Comparison of ENCODE assay signal across 8 cellular contexts in genomic region chr9:137604345-137605145, GRCh38. TPM values are rescaled to one million over a fixed set of nuclear protein-coding genes. Genes with fewer than 3 reads are reported as not detected.
DNase-seq lines count a peak whose midpoint lies in the region; ATAC-seq, FAIRE-seq and TF ChIP-seq lines count a peak whose summit lies in the region.

No MANE protein-coding gene starts in this region.

- H3K36me3 ChIP-seq in H7 (replicated peaks; ENCODE audit: control insufficient read depth, insufficient read depth, low read length), result no peaks in the 10 kb centered on the region; the same call in none of the 2 replicates
- no peaks in the 10 kb centered on the region for H3K36me3 ChIP-seq in small intestine (ENCODE audit: control insufficient read depth in 2 of 2, insufficient read depth in 2 of 2, low read length in 2 of 2)

- no peaks in the 10 kb centered on the region for H3K9me3 ChIP-seq in small intestine (ENCODE audit: control insufficient read depth, low read depth)

- H3K27ac Mint-ChIP-seq in T-cell (no peak overlapping the region), glutamatergic neuron (ENCODE audit: unreplicated experiment) (peak overlapping the region; percentile 22)

- no peaks in the 10 kb centered on the region for H3K27me3 Mint-ChIP-seq in T-cell
- H3K27me3 Mint-ChIP-seq in glutamatergic neuron (ENCODE audit: unreplicated experiment), result peaks cover 12% of the 10 kb centered on the region

- ATAC-seq in T-cell (replicated peaks in 1 of 4), result no peak
- no peak for ATAC-seq in GM19395 (IDR thresholded peaks at IDR 0.05; ENCODE audit: unreplicated experiment)
- no peak for ATAC-seq in HG03354 (IDR thresholded peaks at IDR 0.05; ENCODE audit: poor library complexity, severe bottlenecking, unreplicated experiment)

- FAIRE-seq in small intestine (lab: Jason Lieb, UNC) (no peak), urothelium cell line (lab: Jason Lieb, UNC) (no peak)

- H3K4me1 Mint-ChIP-seq in T-cell (peaks cover 22 to 33% (median 24%) of the 10 kb centered on the region in 3 donors), glutamatergic neuron (ENCODE audit: low read depth, unreplicated experiment) (peaks cover 13% of the 10 kb centered on the region)

- no peak for TF ChIP-seq CTCF in glutamatergic neuron (IDR thresholded peaks at IDR 0.05; ENCODE audit: partially characterized antibody, unreplicated experiment)

- H3K9me3 Mint-ChIP-seq in T-cell (no peaks in the 10 kb centered on the region), glutamatergic neuron (ENCODE audit: unreplicated experiment) (no peaks in the 10 kb centered on the region)

- H3K4me3 ChIP-seq in H7 (ENCODE audit: insufficient read depth, low read depth, low read length), result peak overlapping the region; percentile 30
- peak overlapping the region; percentile 45 to 57 for H3K4me3 ChIP-seq in small intestine (ENCODE audit: low read depth in 1 of 2, low read length in 2 of 2)

- POLR2A ChIA-PET in T-cell (lab: Charles Lee), result no interaction called here

- peaks cover 13% of the 10 kb centered on the region; the same call in 1 of the 2 replicates for H3K27me3 ChIP-seq in H7 (ENCODE audit: control insufficient read depth, insufficient read depth, low read length)
- no peaks in the 10 kb centered on the region for H3K27me3 ChIP-seq in small intestine (ENCODE audit: control insufficient read depth in 2 of 2, insufficient read depth in 2 of 2, low read length in 2 of 2)

- H3K4me3 Mint-ChIP-seq in T-cell (peak overlapping the region; percentile 49 to 59 (median 56)), glutamatergic neuron (ENCODE audit: unreplicated experiment) (peak overlapping the region; percentile 61)

- DNase-seq in H7, result peak; percentile 57
- DNase-seq in T-cell, result no peak
- DNase-seq in glutamatergic neuron, result no peak
- DNase-seq in small intestine, result no peak
- no peak for DNase-seq in urothelium cell line (ENCODE audit: low spot score)
- no peak for DNase-seq in NCI-H1105 (lab: John Stamatoyannopoulos, UW)

- WGBS in small intestine, 3 donors, result 7 to 22% (median 10%) methylated on average over 28 to 55 of the region's 55 CpGs

- H3K4me1 ChIP-seq in small intestine (ENCODE audit: control insufficient read depth in 2 of 2, insufficient read depth in 1 of 2, low read depth in 1 of 2, low read length in 1 of 2), result peaks cover 3 to 5% of the 10 kb centered on the region in 2 donors

- H3K36me3 Mint-ChIP-seq in T-cell, result no peaks in the 10 kb centered on the region
- H3K36me3 Mint-ChIP-seq in glutamatergic neuron (ENCODE audit: unreplicated experiment), result no peaks in the 10 kb centered on the region

- CTCF ChIA-PET in T-cell (lab: Charles Lee), result interaction anchor here in 1 of 2 donors (1.3 kb wide), 1 partner anchor 14 kb away, joined by 3 read pairs; the partner anchor contains the start of gene ZMYND19

- no peak overlapping the region for H3K27ac ChIP-seq in small intestine (ENCODE audit: low read depth in 1 of 2, low read length in 1 of 2)

RNA-seq across cellular contexts. Expression of gene ARRDC1, which starts 0.9 kb away (rescaled TPM):
- total RNA-seq in H7 (2014; rRNA removed; shearing (Covaris generic)), result 30.3 and 38.2 TPM in 2 replicates
- 100 to 1,000 TPM in 3 of 5 donors, 10 to 100 TPM in 2; 54.7 to 123 (median 103) TPM for total RNA-seq in T-cell
- 22.5 TPM for total RNA-seq in glutamatergic neuron (ENCODE audit: unreplicated experiment)
- 100 to 1,000 TPM in 2 of 3 donors, 10 to 100 TPM in 1; 68.1 to 236 (median 179) TPM for polyA plus RNA-seq in small intestine

RNA-seq across cellular contexts. Expression of gene ZMYND19, which starts 14.2 kb away (rescaled TPM):
- 66.3 and 92.1 TPM in 2 replicates for total RNA-seq in H7 (2014; rRNA removed; shearing (Covaris generic))
- total RNA-seq in T-cell (10 to 100 TPM; 18.7 to 42.0 (median 33.3) TPM), glutamatergic neuron (ENCODE audit: unreplicated experiment) (33.9 TPM)
- 10 to 100 TPM; 14.1 to 17.7 (median 16.4) TPM for polyA plus RNA-seq in small intestine

RNA-seq across cellular contexts. Expression of gene EHMT1, which starts 14.3 kb away (rescaled TPM):
- 89.6 and 97.1 TPM in 2 replicates for total RNA-seq in H7 (2014; rRNA removed; shearing (Covaris generic))
- 100 to 1,000 TPM; 113 to 124 (median 121) TPM for total RNA-seq in T-cell
- 162 TPM for total RNA-seq in glutamatergic neuron (ENCODE audit: unreplicated experiment)
- polyA plus RNA-seq in small intestine, result 10 to 100 TPM; 37.0 to 53.9 (median 41.1) TPM

RNA-seq across cellular contexts. Expression of gene DPH7, which starts 25.8 kb away (rescaled TPM):
- total RNA-seq in H7 (2014; rRNA removed; shearing (Covaris generic)), result 41.8 and 49.1 TPM in 2 replicates
- total RNA-seq in T-cell, result 10 to 100 TPM; 45.0 to 71.0 (median 66.3) TPM
- 64.6 TPM for total RNA-seq in glutamatergic neuron (ENCODE audit: unreplicated experiment)
- polyA plus RNA-seq in small intestine, result 10 to 100 TPM; 22.5 to 36.7 (median 32.2) TPM

RNA-seq across cellular contexts. Expression of gene MRPL41, which starts 52.9 kb away (rescaled TPM):
- total RNA-seq in H7 (2014; rRNA removed; shearing (Covaris generic)), result 74.5 and 78.8 TPM in 2 replicates
- total RNA-seq in T-cell (100 to 1,000 TPM in 2 of 5 donors, 10 to 100 TPM in 3; 33.0 to 158 (median 85.4) TPM), glutamatergic neuron (ENCODE audit: unreplicated experiment) (48.9 TPM)
- 100 to 1,000 TPM in 2 of 3 donors, 10 to 100 TPM in 1; 58.3 to 166 (median 159) TPM for polyA plus RNA-seq in small intestine
